In genomic region chr17:38558751-38559024, GRCh38 we compare ENCODE assay signal across 8 cellular contexts. TPM values are rescaled to one million over a fixed set of nuclear protein-coding genes. Genes with fewer than 3 reads are reported as not detected.
DNase-seq lines count a peak whose midpoint lies in the region; ATAC-seq and TF ChIP-seq lines count a peak whose summit lies in the region.

No MANE protein-coding gene starts in this region.

- H3K36me3 Mint-ChIP-seq in osteocyte (ENCODE audit: unreplicated experiment): no peaks in the 10 kb centered on the region

- H3K27ac Mint-ChIP-seq in osteocyte (ENCODE audit: unreplicated experiment): no peak overlapping the region

- ATAC-seq in GM19397 (IDR thresholded peaks at IDR 0.05; ENCODE audit: unreplicated experiment) (no peak), HG03565 (IDR thresholded peaks at IDR 0.05; ENCODE audit: unreplicated experiment) (no peak), GM18502 (IDR thresholded peaks at IDR 0.05; ENCODE audit: poor library complexity, unreplicated experiment) (no peak)

- in situ Hi-C loops in GM13977 (cut with MboI; ENCODE audit: low pct_unique_long_range_greater_than_20kb, low sequenced_read_pairs, unreplicated experiment): loop anchor here (10.0 kb wide), 1 partner anchor 106 kb away; no protein-coding TSS in a partner anchor

- H3K4me3 Mint-ChIP-seq in osteocyte (ENCODE audit: unreplicated experiment): peak overlapping the region; percentile 75

- H3K27me3 Mint-ChIP-seq in osteocyte (ENCODE audit: unreplicated experiment): peaks cover 53% of the 10 kb centered on the region

- H3K4me3 ChIP-seq in GM12865 (ENCODE audit: low read depth, low read length): peak overlapping the region; percentile 69

- H3K27ac ChIP-seq in epithelial cell of prostate: peak overlapping the region; percentile 83

- peaks cover 14% of the 10 kb centered on the region for H3K4me1 Mint-ChIP-seq in osteocyte (ENCODE audit: unreplicated experiment)

- no peak for TF ChIP-seq CTCF in GM12865 (IDR thresholded peaks at IDR 0.05; ENCODE audit: insufficient read depth, low read depth, low read length, missing control alignments)
- no peak for TF ChIP-seq CTCF in osteocyte (IDR thresholded peaks at IDR 0.05)
- no peak for TF ChIP-seq CTCF in GM13977 (IDR thresholded peaks at IDR 0.05; ENCODE audit: extremely low read depth, insufficient read depth, missing control alignments)

- no peaks in the 10 kb centered on the region for H3K9me3 Mint-ChIP-seq in osteocyte (ENCODE audit: unreplicated experiment)

- no peak for DNase-seq in GM12865 (ENCODE audit: low read depth)
- peak; percentile 9 for DNase-seq in NCI-H226
- no peak for DNase-seq in epithelial cell of prostate (ENCODE audit: low read depth, low spot score)
- DNase-seq in osteocyte (ENCODE audit: extremely low spot score, unreplicated experiment): no peak
- no peak for DNase-seq in GM13977 (ENCODE audit: low spot score)

RNA-seq across cellular contexts. Expression of gene SRCIN1, which starts 47.1 kb away (rescaled TPM):
- total RNA-seq in osteocyte: 0.05 TPM in 1 of 2 replicates, not detected in the other
